In the genomic region with DNA sequence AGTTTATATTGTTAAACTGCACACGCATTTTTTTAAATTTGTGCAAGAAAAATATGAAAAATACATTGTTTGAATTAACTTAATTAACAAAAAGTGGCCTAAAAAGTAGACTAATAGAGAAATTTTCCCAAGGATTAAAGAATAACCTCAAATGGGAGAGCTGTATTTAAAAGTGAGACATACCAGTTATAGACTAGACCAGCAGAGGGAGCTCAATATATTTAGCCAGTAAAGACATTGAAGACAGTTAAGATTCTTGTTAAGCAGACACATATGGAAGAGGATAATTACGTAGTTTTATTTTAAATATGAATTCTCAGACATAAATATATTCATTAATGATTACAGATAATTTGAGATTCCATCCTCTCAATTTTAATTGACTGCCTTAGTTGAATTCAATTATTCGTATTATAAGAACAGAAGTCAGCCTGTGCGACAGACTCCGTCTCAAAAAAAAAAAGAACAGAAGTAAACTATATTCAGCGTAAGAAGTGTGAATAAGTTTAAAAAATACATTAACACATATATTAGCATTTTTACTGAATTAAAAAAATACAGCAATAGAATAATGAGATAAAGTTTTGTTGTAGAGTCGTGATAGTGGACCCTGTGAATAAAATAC, we compare ENCODE assay signal across 9 cellular contexts.
DNase-seq lines count a peak whose midpoint lies in the region; ATAC-seq and TF ChIP-seq lines count a peak whose summit lies in the region.
"Had no signal": no experiment of that assay in that cellular context is flagged by ENCODE, and none has a peak within 500 bp of the region (broad histone marks: within the 10 kb centered on the region; RNA-seq: fewer than 3 reads in every experiment).

No MANE protein-coding gene starts in this region.

- POLR2A ChIA-PET in activated CD4-positive, alpha-beta T cell treated with anti-CD3 and anti-CD28 coated beads for 36 hours (lab: Charles Lee): no interaction called here

- WGBS in mesenchymal stem cell: no CpG with 5 or more reads among the region's 7 CpGs

- H2BK15ac ChIP-seq in mesenchymal stem cell (ENCODE audit: low read depth, poor library complexity, severe bottlenecking): no peak overlapping the region

- H3K27ac ChIP-seq in mesenchymal stem cell (ENCODE audit: low read length, poor library complexity, severe bottlenecking): no peak overlapping the region
- H3K27ac ChIP-seq: neutrophil had no signal

- intact Hi-C loops in activated CD4-positive, alpha-beta T cell treated with anti-CD3 and anti-CD28 coated beads for 36 hours (cut with DNase I, micrococcal nuclease): loop anchor here (1.0 to 10.0 kb wide), 3 partner anchors 772 to 1571 kb away; no protein-coding TSS in a partner anchor

- CTCF ChIA-PET in activated CD4-positive, alpha-beta T cell treated with anti-CD3 and anti-CD28 coated beads for 36 hours (lab: Charles Lee): interaction anchor here (0.7 to 0.8 kb wide), 3 partner anchors 9 to 1480 kb away, joined by 3 read pairs; no protein-coding TSS in a partner anchor

- peak; percentile 57 for TF ChIP-seq CTCF in cardiac fibroblast (IDR thresholded peaks at IDR 0.05; ENCODE audit: low read depth, low read length)

- H3K36me3 ChIP-seq in mesenchymal stem cell (ENCODE audit: control insufficient read depth in 1 of 2, insufficient read depth in 2 of 2, low read depth in 1 of 2, low read length in 2 of 2): no peaks in the 10 kb centered on the region
- H3K36me3 ChIP-seq: neutrophil had no signal

- H3K9me3 ChIP-seq in mesenchymal stem cell (ENCODE audit: control insufficient read depth, low read length): no peaks in the 10 kb centered on the region
- H3K9me3 ChIP-seq: neutrophil had no signal

- H4K8ac ChIP-seq in mesenchymal stem cell (ENCODE audit: low read length): no peak overlapping the region

- no peak overlapping the region for H2AFZ ChIP-seq in mesenchymal stem cell (ENCODE audit: low read depth, low read length)

- H3K9me3 Mint-ChIP-seq in activated CD4-positive, alpha-beta T cell treated with anti-CD3 and anti-CD28 coated beads for 36 hours (ENCODE audit: low read depth): no peaks in the 10 kb centered on the region

- no peak overlapping the region for H3K14ac ChIP-seq in mesenchymal stem cell (ENCODE audit: low read length in 2 of 2)

- no peak overlapping the region for H4K91ac ChIP-seq in mesenchymal stem cell (ENCODE audit: low read length)

- no peaks in the 10 kb centered on the region for H3K4me1 ChIP-seq in mesenchymal stem cell (ENCODE audit: control insufficient read depth, insufficient read depth, low read depth, low read length)

- no peak overlapping the region for H3K4me2 ChIP-seq in mesenchymal stem cell (ENCODE audit: low read length, poor library complexity, severe bottlenecking)

- no peak overlapping the region for H3K18ac ChIP-seq in mesenchymal stem cell (ENCODE audit: low read depth in 1 of 2, low read length in 2 of 2)

- H3K4ac ChIP-seq in mesenchymal stem cell (ENCODE audit: low read depth in 1 of 2, low read length in 2 of 2): no peak overlapping the region

- H2AK5ac ChIP-seq in mesenchymal stem cell (ENCODE audit: low read length, severe bottlenecking): no peak overlapping the region

- ATAC-seq in GM19395 (IDR thresholded peaks at IDR 0.05; ENCODE audit: unreplicated experiment) (peak; percentile 81), HG03378 (IDR thresholded peaks at IDR 0.05; ENCODE audit: unreplicated experiment) (peak; percentile 69)
- no peak for ATAC-seq in activated CD4-positive, alpha-beta T cell treated with anti-CD3 and anti-CD28 coated beads for 36 hours

- no peak overlapping the region for H3K9ac ChIP-seq in mesenchymal stem cell (ENCODE audit: low read length)

- no peaks in the 10 kb centered on the region for H3K27me3 Mint-ChIP-seq in activated CD4-positive, alpha-beta T cell treated with anti-CD3 and anti-CD28 coated beads for 36 hours

- H2BK120ac ChIP-seq in mesenchymal stem cell (ENCODE audit: low read depth, low read length): no peak overlapping the region

- no peak overlapping the region for H2BK12ac ChIP-seq in mesenchymal stem cell (ENCODE audit: low read length in 2 of 2)

- no peaks in the 10 kb centered on the region for H3K27me3 ChIP-seq in mesenchymal stem cell (ENCODE audit: control insufficient read depth in 1 of 2, insufficient read depth in 1 of 2, low read length in 2 of 2)
- H3K27me3 ChIP-seq: neutrophil had no signal

- no peak overlapping the region for H2BK5ac ChIP-seq in mesenchymal stem cell (ENCODE audit: low read depth, low read length, poor library complexity, severe bottlenecking)

- no peak overlapping the region for H3K4me3 ChIP-seq in cardiac fibroblast (replicated peaks in 1 of 2; ENCODE audit: low read depth in 2 of 2, low read length in 2 of 2)
- no peak overlapping the region for H3K4me3 ChIP-seq in mesenchymal stem cell (ENCODE audit: insufficient read depth in 1 of 2, low read depth in 1 of 2, low read length in 2 of 2)

- H3K4me3 Mint-ChIP-seq in activated CD4-positive, alpha-beta T cell treated with anti-CD3 and anti-CD28 coated beads for 36 hours: no peak overlapping the region

- no peaks in the 10 kb centered on the region for H3K4me1 Mint-ChIP-seq in activated CD4-positive, alpha-beta T cell treated with anti-CD3 and anti-CD28 coated beads for 36 hours

- no peak overlapping the region for H3K23ac ChIP-seq in mesenchymal stem cell (ENCODE audit: low read length in 2 of 2)

- H3K36me3 Mint-ChIP-seq in activated CD4-positive, alpha-beta T cell treated with anti-CD3 and anti-CD28 coated beads for 36 hours (ENCODE audit: low read depth): no peaks in the 10 kb centered on the region

- H3K79me1 ChIP-seq in mesenchymal stem cell (replicated peaks; ENCODE audit: low read length, poor library complexity, severe bottlenecking): no peaks in the 10 kb centered on the region

- peak; percentile 53 for DNase-seq in COLO829 (ENCODE audit: low spot score)
- peak; percentile 43 for DNase-seq in NCI-H526 treated with DMSO at 0.1 percent for 48 hours (lab: John Stamatoyannopoulos, UW)
- DNase-seq in cardiac fibroblast (ENCODE audit: low read depth in 2 of 2): peak; percentile 63 to 71
- peak; percentile 56 for DNase-seq in mesenchymal stem cell
- DNase-seq in activated CD4-positive, alpha-beta T cell treated with anti-CD3 and anti-CD28 coated beads for 36 hours: no peak
- DNase-seq in occipital lobe (lab: John Stamatoyannopoulos, UW): no peak

- H3K27ac Mint-ChIP-seq in activated CD4-positive, alpha-beta T cell treated with anti-CD3 and anti-CD28 coated beads for 36 hours: no peak overlapping the region

Comparison
In these comparisons a context has a peak if more than half of its experiments do, and no peak if none do; other contexts are left out.
1. DNase-seq: peak in COLO829 (single experiment), NCI-H526 treated with DMSO at 0.1 percent for 48 hours (single experiment), cardiac fibroblast (2 of 2) and mesenchymal stem cell (single experiment); none in activated CD4-positive, alpha-beta T cell treated with anti-CD3 and anti-CD28 coated beads for 36 hours (single experiment) and occipital lobe (single experiment).